In the genomic region with DNA sequence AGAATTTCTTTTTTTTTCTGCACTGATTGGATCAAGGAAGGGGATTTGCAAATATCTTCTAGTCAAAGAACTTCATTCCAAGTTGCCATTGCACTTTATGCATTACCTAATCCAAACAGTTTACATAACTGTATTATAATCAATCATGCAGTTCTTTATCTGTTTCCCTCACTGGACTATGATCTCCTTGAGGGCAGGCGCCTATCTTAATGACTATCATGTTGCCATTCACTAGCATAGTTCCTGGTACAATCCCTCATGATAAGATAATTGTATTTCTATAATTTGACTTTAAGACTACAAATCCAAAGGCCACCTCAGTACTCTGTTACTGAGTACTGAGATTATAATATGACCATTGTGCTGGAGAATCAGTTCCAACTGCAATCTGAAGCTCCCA, we compare ENCODE assay signal across 34 cellular contexts.
"Had no signal": no experiment of that assay in that cellular context is flagged by ENCODE, and none has a peak within 500 bp of the region (broad histone marks: within the 10 kb centered on the region; RNA-seq: fewer than 3 reads in every experiment).

No MANE protein-coding gene starts in this region.

- H3K4me2 ChIP-seq: KMS-11 had no signal

- H3K27me3 ChIP-seq: MG63 had no signal

- H3K36me3 ChIP-seq: MG63 had no signal

- H3K9ac ChIP-seq: KMS-11 had no signal

- H3K4me3 ChIP-seq: MG63 had no signal

- H3K27ac ChIP-seq: KMS-11 had no signal

- DNase-seq: Karpas-422, Kasumi-1, MG63, MM.1S, MV-4-11, NCI-H1048, NCI-H1092, NCI-H1092 treated with DMSO at 0.1 percent for 48 hours, NCI-H1105, NCI-H1105 treated with DMSO at 0.1 percent for 48 hours, NCI-H1417, NCI-H1417 treated with DMSO at 0.1 percent for 48 hours, NCI-H1436, NCI-H1436 treated with DMSO at 0.1 percent for 48 hours, NCI-H146, NCI-H1694, NCI-H1694 treated with DMSO at 0.1 percent for 48 hours, NCI-H187, NCI-H187 treated with DMSO at 0.1 percent for 48 hours, NCI-H1930, NCI-H2029, NCI-H2029 treated with DMSO at 0.1 percent for 48 hours, NCI-H2081, NCI-H2081 treated with DMSO at 0.1 percent for 48 hours, NCI-H2107, NCI-H2171, NCI-H2171 treated with DMSO at 0.1 percent for 48 hours, NCI-H2227 treated with DMSO at 0.1 percent for 48 hours, NCI-H226, NCI-H345, NCI-H446, NCI-H446 treated with DMSO at 0.1 percent for 48 hours, NCI-H510A had no signal

- H3K9me3 ChIP-seq: MG63 had no signal
